ENCODE assay signal across 8 cellular contexts in genomic region chr2:198127627-198128026, GRCh38.
A peak's percentile ranks its signal among the peaks of the same experiment; 100 is the strongest.
DNase-seq lines count a peak whose midpoint lies in the region; ATAC-seq and TF ChIP-seq lines count a peak whose summit lies in the region.

No MANE protein-coding gene starts in this region.

- H3K27ac Mint-ChIP-seq in T-helper 2 cell treated with Interferon-gamma antibody and Interleukin-4, amounts not matched to agents 5 μg/mL and 100 μg/mL, for 36 hours: no peak overlapping the region

- no peak overlapping the region for H3K4me3 Mint-ChIP-seq in T-helper 2 cell treated with Interferon-gamma antibody and Interleukin-4, amounts not matched to agents 5 μg/mL and 100 μg/mL, for 36 hours

- no peak overlapping the region for H3K4me2 ChIP-seq in mammary epithelial cell (ENCODE audit: insufficient read depth, low read depth, low read length)

- in situ Hi-C loops in mammary epithelial cell (cut with MboI; ENCODE audit: low sequenced_read_pairs in 2 of 2): loop anchor here in 1 of 2 donors (10.0 kb wide), 1 partner anchor 313 kb away; no protein-coding TSS in a partner anchor

- H3K36me3 ChIP-seq in mammary epithelial cell (ENCODE audit: insufficient read depth, low read length): no peaks in the 10 kb centered on the region
- no peaks in the 10 kb centered on the region for H3K36me3 ChIP-seq in kidney epithelial cell (ENCODE audit: control insufficient read depth, insufficient read depth, low read length)

- CTCF ChIA-PET in mammary epithelial cell (lab: Charles Lee; ENCODE audit: low non-redundant PET): interaction anchor here (0.8 kb wide), 1 partner anchor 348 kb away, joined by 14 read pairs; no protein-coding TSS in a partner anchor

- H3K9me3 Mint-ChIP-seq in T-helper 2 cell treated with Interferon-gamma antibody and Interleukin-4, amounts not matched to agents 5 μg/mL and 100 μg/mL, for 36 hours: no peaks in the 10 kb centered on the region

- H3K27me3 ChIP-seq in mammary epithelial cell (ENCODE audit: insufficient read depth, low read length) (peaks cover 3% of the 10 kb centered on the region), kidney epithelial cell (ENCODE audit: control insufficient read depth, insufficient read depth, low read length) (no peaks in the 10 kb centered on the region)

- no peaks in the 10 kb centered on the region for H3K9me3 ChIP-seq in mammary epithelial cell (replicated peaks; ENCODE audit: insufficient read depth, low read length)

- H3K4me3 ChIP-seq in mammary epithelial cell (replicated peaks in 1 of 3; ENCODE audit: insufficient read depth in 1 of 3, low read depth in 2 of 3, low read length in 3 of 3): no peak overlapping the region
- no peak overlapping the region for H3K4me3 ChIP-seq in kidney epithelial cell (ENCODE audit: low read depth, low read length)

- TF ChIP-seq CTCF in mammary epithelial cell (conservative IDR thresholded peaks at IDR 0.05 in 1 of 2, IDR thresholded peaks at IDR 0.05 in 1 of 2; ENCODE audit: extremely low read depth in 1 of 2, insufficient read depth in 1 of 2, low read depth in 1 of 2, low read length in 2 of 2): peak; percentile 53 to 79
- peak; percentile 73 for TF ChIP-seq CTCF in kidney epithelial cell (IDR thresholded peaks at IDR 0.05; ENCODE audit: insufficient read depth, low read length, poor library complexity, severe bottlenecking)

- H3K27me3 Mint-ChIP-seq in T-helper 2 cell treated with Interferon-gamma antibody and Interleukin-4, amounts not matched to agents 5 μg/mL and 100 μg/mL, for 36 hours (ENCODE audit: low read depth): no peaks in the 10 kb centered on the region

- H3K4me1 Mint-ChIP-seq in T-helper 2 cell treated with Interferon-gamma antibody and Interleukin-4, amounts not matched to agents 5 μg/mL and 100 μg/mL, for 36 hours (ENCODE audit: low read depth): no peaks in the 10 kb centered on the region

- BruUV-seq in mammary epithelial cell (replicated peaks; lab: Mats Ljungman, UMichigan): no TSS peak

- no peaks in the 10 kb centered on the region for H3K36me3 Mint-ChIP-seq in T-helper 2 cell treated with Interferon-gamma antibody and Interleukin-4, amounts not matched to agents 5 μg/mL and 100 μg/mL, for 36 hours (ENCODE audit: low read depth)

- no peak overlapping the region for H2AFZ ChIP-seq in mammary epithelial cell (ENCODE audit: low read depth, low read length)

- no peaks in the 10 kb centered on the region for H3K4me1 ChIP-seq in mammary epithelial cell (ENCODE audit: insufficient read depth, low read length)

- no peaks in the 10 kb centered on the region for H3K79me2 ChIP-seq in mammary epithelial cell (ENCODE audit: insufficient read depth, low read length)

- dilution Hi-C loops in mammary epithelial cell (cut with HindIII; ENCODE audit: low sequenced_read_pairs): no loop called here

- H3K27ac ChIP-seq in mammary epithelial cell (ENCODE audit: insufficient read depth, low read depth, low read length): no peak overlapping the region

- 60% methylated on average over 1 of the region's 1 CpG for WGBS in mammary epithelial cell (ENCODE audit: low coverage, missing lambda C conversion rate)

- intact Hi-C loops in mammary epithelial cell (cut with micrococcal nuclease): loop anchor here (1.0 to 5.0 kb wide), 3 partner anchors 169 to 324 kb away; no protein-coding TSS in a partner anchor

- peak; percentile 75 for ATAC-seq in GM21423 (IDR thresholded peaks at IDR 0.05; ENCODE audit: unreplicated experiment)

- no peak overlapping the region for H3K9ac ChIP-seq in mammary epithelial cell (ENCODE audit: insufficient read depth, low read length)

- peaks cover 3% of the 10 kb centered on the region for H4K20me1 ChIP-seq in mammary epithelial cell (ENCODE audit: insufficient read depth, low read length)

- DNase-seq in CMK (ENCODE audit: low read depth) (peak; percentile 17), M059J (ENCODE audit: low read depth) (peak; percentile 41), mammary epithelial cell (peak; percentile 25), kidney epithelial cell (ENCODE audit: low read depth) (peak; percentile 31), epidermal melanocyte (ENCODE audit: insufficient read length, low spot score) (no peak)
- DNase-seq in T-helper 2 cell treated with Interferon-gamma antibody and Interleukin-4, amounts not matched to agents 5 μg/mL and 100 μg/mL, for 36 hours (ENCODE audit: low spot score): peak; percentile 19
- DNase-seq in stimulated activated CD4-positive, alpha-beta T cell treated with anti-CD3 and anti-CD28 coated beads, Interleukin-4, amount 100 ng/mL, for 48 hours (ENCODE audit: low read depth in 2 of 2): peak; percentile 8 to 36
